1 cellular context compared by ENCODE assay signal in genomic region chr19:46727036-46727501, GRCh38.
TF ChIP-seq lines count a peak whose summit lies in the region.

No MANE protein-coding gene starts in this region.

TF ChIP-seq in H1, 55 proteins besides CTCF, POLR2A, EP300 and RAD21:
- no peak for TF ChIP-seq NRF1 (IDR thresholded peaks at IDR 0.05; ENCODE audit: low read depth, low read length)
- no peak for TF ChIP-seq ASH2L (IDR thresholded peaks at IDR 0.05; ENCODE audit: low read length)
- TF ChIP-seq KDM4A (IDR thresholded peaks at IDR 0.05; ENCODE audit: low read depth, low read length, severe bottlenecking), result no peak
- TF ChIP-seq, protein P1, sequence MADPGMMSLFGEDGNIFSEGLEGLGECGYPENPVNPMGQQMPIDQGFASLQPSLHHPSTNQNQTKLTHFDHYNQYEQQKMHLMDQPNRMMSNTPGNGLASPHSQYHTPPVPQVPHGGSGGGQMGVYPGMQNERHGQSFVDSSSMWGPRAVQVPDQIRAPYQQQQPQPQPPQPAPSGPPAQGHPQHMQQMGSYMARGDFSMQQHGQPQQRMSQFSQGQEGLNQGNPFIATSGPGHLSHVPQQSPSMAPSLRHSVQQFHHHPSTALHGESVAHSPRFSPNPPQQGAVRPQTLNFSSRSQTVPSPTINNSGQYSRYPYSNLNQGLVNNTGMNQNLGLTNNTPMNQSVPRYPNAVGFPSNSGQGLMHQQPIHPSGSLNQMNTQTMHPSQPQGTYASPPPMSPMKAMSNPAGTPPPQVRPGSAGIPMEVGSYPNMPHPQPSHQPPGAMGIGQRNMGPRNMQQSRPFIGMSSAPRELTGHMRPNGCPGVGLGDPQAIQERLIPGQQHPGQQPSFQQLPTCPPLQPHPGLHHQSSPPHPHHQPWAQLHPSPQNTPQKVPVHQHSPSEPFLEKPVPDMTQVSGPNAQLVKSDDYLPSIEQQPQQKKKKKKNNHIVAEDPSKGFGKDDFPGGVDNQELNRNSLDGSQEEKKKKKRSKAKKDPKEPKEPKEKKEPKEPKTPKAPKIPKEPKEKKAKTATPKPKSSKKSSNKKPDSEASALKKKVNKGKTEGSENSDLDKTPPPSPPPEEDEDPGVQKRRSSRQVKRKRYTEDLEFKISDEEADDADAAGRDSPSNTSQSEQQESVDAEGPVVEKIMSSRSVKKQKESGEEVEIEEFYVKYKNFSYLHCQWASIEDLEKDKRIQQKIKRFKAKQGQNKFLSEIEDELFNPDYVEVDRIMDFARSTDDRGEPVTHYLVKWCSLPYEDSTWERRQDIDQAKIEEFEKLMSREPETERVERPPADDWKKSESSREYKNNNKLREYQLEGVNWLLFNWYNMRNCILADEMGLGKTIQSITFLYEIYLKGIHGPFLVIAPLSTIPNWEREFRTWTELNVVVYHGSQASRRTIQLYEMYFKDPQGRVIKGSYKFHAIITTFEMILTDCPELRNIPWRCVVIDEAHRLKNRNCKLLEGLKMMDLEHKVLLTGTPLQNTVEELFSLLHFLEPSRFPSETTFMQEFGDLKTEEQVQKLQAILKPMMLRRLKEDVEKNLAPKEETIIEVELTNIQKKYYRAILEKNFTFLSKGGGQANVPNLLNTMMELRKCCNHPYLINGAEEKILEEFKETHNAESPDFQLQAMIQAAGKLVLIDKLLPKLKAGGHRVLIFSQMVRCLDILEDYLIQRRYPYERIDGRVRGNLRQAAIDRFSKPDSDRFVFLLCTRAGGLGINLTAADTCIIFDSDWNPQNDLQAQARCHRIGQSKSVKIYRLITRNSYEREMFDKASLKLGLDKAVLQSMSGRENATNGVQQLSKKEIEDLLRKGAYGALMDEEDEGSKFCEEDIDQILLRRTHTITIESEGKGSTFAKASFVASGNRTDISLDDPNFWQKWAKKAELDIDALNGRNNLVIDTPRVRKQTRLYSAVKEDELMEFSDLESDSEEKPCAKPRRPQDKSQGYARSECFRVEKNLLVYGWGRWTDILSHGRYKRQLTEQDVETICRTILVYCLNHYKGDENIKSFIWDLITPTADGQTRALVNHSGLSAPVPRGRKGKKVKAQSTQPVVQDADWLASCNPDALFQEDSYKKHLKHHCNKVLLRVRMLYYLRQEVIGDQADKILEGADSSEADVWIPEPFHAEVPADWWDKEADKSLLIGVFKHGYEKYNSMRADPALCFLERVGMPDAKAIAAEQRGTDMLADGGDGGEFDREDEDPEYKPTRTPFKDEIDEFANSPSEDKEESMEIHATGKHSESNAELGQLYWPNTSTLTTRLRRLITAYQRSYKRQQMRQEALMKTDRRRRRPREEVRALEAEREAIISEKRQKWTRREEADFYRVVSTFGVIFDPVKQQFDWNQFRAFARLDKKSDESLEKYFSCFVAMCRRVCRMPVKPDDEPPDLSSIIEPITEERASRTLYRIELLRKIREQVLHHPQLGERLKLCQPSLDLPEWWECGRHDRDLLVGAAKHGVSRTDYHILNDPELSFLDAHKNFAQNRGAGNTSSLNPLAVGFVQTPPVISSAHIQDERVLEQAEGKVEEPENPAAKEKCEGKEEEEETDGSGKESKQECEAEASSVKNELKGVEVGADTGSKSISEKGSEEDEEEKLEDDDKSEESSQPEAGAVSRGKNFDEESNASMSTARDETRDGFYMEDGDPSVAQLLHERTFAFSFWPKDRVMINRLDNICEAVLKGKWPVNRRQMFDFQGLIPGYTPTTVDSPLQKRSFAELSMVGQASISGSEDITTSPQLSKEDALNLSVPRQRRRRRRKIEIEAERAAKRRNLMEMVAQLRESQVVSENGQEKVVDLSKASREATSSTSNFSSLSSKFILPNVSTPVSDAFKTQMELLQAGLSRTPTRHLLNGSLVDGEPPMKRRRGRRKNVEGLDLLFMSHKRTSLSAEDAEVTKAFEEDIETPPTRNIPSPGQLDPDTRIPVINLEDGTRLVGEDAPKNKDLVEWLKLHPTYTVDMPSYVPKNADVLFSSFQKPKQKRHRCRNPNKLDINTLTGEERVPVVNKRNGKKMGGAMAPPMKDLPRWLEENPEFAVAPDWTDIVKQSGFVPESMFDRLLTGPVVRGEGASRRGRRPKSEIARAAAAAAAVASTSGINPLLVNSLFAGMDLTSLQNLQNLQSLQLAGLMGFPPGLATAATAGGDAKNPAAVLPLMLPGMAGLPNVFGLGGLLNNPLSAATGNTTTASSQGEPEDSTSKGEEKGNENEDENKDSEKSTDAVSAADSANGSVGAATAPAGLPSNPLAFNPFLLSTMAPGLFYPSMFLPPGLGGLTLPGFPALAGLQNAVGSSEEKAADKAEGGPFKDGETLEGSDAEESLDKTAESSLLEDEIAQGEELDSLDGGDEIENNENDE (IDR thresholded peaks at IDR 0.05; ENCODE audit: insufficient replicate concordance, low read length), result no peak
- TF ChIP-seq GABPA (IDR thresholded peaks at IDR 0.05; ENCODE audit: borderline replicate concordance, insufficient read depth, low read length), result no peak
- no peak for TF ChIP-seq NANOG (IDR thresholded peaks at IDR 0.05; ENCODE audit: insufficient read depth, low read depth, low read length, poor library complexity, severe bottlenecking)
- no peak for TF ChIP-seq MAFK (IDR thresholded peaks at IDR 0.05; ENCODE audit: low read depth, low read length)
- no peak for TF ChIP-seq SIN3A (conservative IDR thresholded peaks at IDR 0.05 in 1 of 2, IDR thresholded peaks at IDR 0.05 in 1 of 2; ENCODE audit: low read depth in 1 of 2, low read length in 2 of 2)
- TF ChIP-seq, protein P2, sequence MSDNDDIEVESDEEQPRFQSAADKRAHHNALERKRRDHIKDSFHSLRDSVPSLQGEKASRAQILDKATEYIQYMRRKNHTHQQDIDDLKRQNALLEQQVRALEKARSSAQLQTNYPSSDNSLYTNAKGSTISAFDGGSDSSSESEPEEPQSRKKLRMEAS (IDR thresholded peaks at IDR 0.05), result no peak
